1 cellular context compared by ENCODE assay signal in genomic region chr4:54945838-54946237, GRCh38.
TF ChIP-seq lines count a peak whose summit lies in the region.

No MANE protein-coding gene starts in this region.

TF ChIP-seq in H1, 55 proteins besides CTCF, POLR2A, EP300 and RAD21 (continued from another document):
- TF ChIP-seq HDAC6 (IDR thresholded peaks at IDR 0.05; ENCODE audit: low read depth, low read length), result no peak
- no peak for TF ChIP-seq FOSL1 (IDR thresholded peaks at IDR 0.05; ENCODE audit: insufficient read depth, low read depth, low read length)
- TF ChIP-seq YY1 (IDR thresholded peaks at IDR 0.05; ENCODE audit: low read depth, low read length), result no peak
- TF ChIP-seq TCF12 (IDR thresholded peaks at IDR 0.05; ENCODE audit: low read depth, low read length), result no peak
- TF ChIP-seq SUZ12 (IDR thresholded peaks at IDR 0.05; ENCODE audit: low read length), result no peak
- TF ChIP-seq JUN (IDR thresholded peaks at IDR 0.05; ENCODE audit: low read depth, low read length), result no peak
- no peak for TF ChIP-seq ATF3 (IDR thresholded peaks at IDR 0.05; ENCODE audit: insufficient read depth, low read depth, low read length)
- no peak for TF ChIP-seq CHD7 (IDR thresholded peaks at IDR 0.05; ENCODE audit: insufficient replicate concordance, low read length)
- no peak for TF ChIP-seq KDM1A (IDR thresholded peaks at IDR 0.05; ENCODE audit: borderline replicate concordance, low read length)
- no peak for TF ChIP-seq CBX8 (IDR thresholded peaks at IDR 0.05; ENCODE audit: borderline replicate concordance, low read depth, low read length)
- no peak for TF ChIP-seq TAF1 (IDR thresholded peaks at IDR 0.05; ENCODE audit: low read depth, low read length)
- TF ChIP-seq GTF2F1 (IDR thresholded peaks at IDR 0.05; ENCODE audit: borderline replicate concordance, low read depth, low read length), result no peak
- no peak for TF ChIP-seq CREB1 (IDR thresholded peaks at IDR 0.05)
- no peak for TF ChIP-seq POLR2AphosphoS5 (IDR thresholded peaks at IDR 0.05; ENCODE audit: low read depth, low read length)
- TF ChIP-seq CEBPB (IDR thresholded peaks at IDR 0.05; ENCODE audit: low read depth, low read length), result no peak
TF ChIP-seq in H1: peak in this region for 0.
